ENCODE assay signal across 19 cellular contexts in genomic region chr7:123460616-123461015, GRCh38.
A peak's percentile ranks its signal among the peaks of the same experiment; 100 is the strongest.
DNase-seq lines count a peak whose midpoint lies in the region; ATAC-seq and TF ChIP-seq lines count a peak whose summit lies in the region.
"Had no signal": no experiment of that assay in that cellular context is flagged by ENCODE, and none has a peak within 500 bp of the region (broad histone marks: within the 10 kb centered on the region; RNA-seq: fewer than 3 reads in every experiment).

No MANE protein-coding gene starts in this region.

- CTCF ChIA-PET in SK-N-SH (lab: Yijun Ruan, JAX), result interaction anchor here (1.1 kb wide), 1 partner anchor 31 kb away, joined by 4 read pairs; no protein-coding TSS in a partner anchor

- H4K20me1 ChIP-seq in SK-N-SH (ENCODE audit: insufficient read depth), result no peaks in the 10 kb centered on the region

- 37% methylated on average over 3 of the region's 3 CpGs for WGBS in SK-N-SH (ENCODE audit: low lambda C conversion rate)

- H3K9me2 ChIP-seq in SK-N-SH, result no peaks in the 10 kb centered on the region

- POLR2A ChIA-PET in SK-N-SH (lab: Yijun Ruan, JAX), result no interaction called here

- no peak overlapping the region for H3K9ac ChIP-seq in SK-N-SH
- H3K9ac ChIP-seq: KMS-11 had no signal

- H3K4me3 ChIP-seq in SK-N-SH (ENCODE audit: low read depth in 2 of 2, low read length in 1 of 2), result no peak overlapping the region
- H3K4me3 ChIP-seq: dorsolateral prefrontal cortex, right lobe of liver, stomach had no signal

- no peaks in the 10 kb centered on the region for H3F3A ChIP-seq in SK-N-SH (replicated peaks; ENCODE audit: insufficient read depth)

- no peak for TF ChIP-seq RAD21 in SK-N-SH (IDR thresholded peaks at IDR 0.05; ENCODE audit: low read length)

- ATAC-seq in SK-N-SH treated with all-trans-retinoic acid at 6 μM for 48 hours, result no peak
- ATAC-seq: CD8-positive, alpha-beta T cell had no signal

- no peak overlapping the region for H3K27ac ChIP-seq in SK-N-SH (ENCODE audit: low read depth in 2 of 2, low read length in 1 of 2)
- H3K27ac ChIP-seq: 22Rv1, dorsolateral prefrontal cortex, KMS-11, right lobe of liver, stomach had no signal

- no peaks in the 10 kb centered on the region for H3K9me3 ChIP-seq in SK-N-SH
- H3K9me3 ChIP-seq: right lobe of liver, stomach had no signal

- no peaks in the 10 kb centered on the region for H3K36me3 ChIP-seq in SK-N-SH (replicated peaks in 1 of 2; ENCODE audit: control insufficient read depth in 1 of 2, insufficient read depth in 2 of 2, low read length in 1 of 2)
- H3K36me3 ChIP-seq: right lobe of liver, stomach had no signal

- no peak for TF ChIP-seq CTCF in SK-N-SH (IDR thresholded peaks at IDR 0.05)

- H3K4me2 ChIP-seq in SK-N-SH, result no peak overlapping the region
- H3K4me2 ChIP-seq: KMS-11 had no signal

- no peaks in the 10 kb centered on the region for H3K27me3 ChIP-seq in SK-N-SH (ENCODE audit: insufficient read depth)
- H3K27me3 ChIP-seq: dorsolateral prefrontal cortex, right lobe of liver, stomach had no signal

- no peak for TF ChIP-seq EP300 in SK-N-SH (IDR thresholded peaks at IDR 0.05; ENCODE audit: borderline replicate concordance in 1 of 2, low read depth in 1 of 2, low read length in 1 of 2)

- no peak overlapping the region for H2AFZ ChIP-seq in SK-N-SH (ENCODE audit: low read depth)

- H3K79me2 ChIP-seq in SK-N-SH (ENCODE audit: insufficient read depth), result no peaks in the 10 kb centered on the region

- no peak for DNase-seq in SK-N-SH
- DNase-seq in astrocyte of the hippocampus (ENCODE audit: low read depth, low spot score), result peak; percentile 77
- peak; percentile 18 for DNase-seq in hepatic stellate cell (ENCODE audit: low spot score)
- DNase-seq in smooth muscle cell of the brain vasculature (ENCODE audit: low read depth, low spot score), result peak; percentile 7
- no peak for DNase-seq in NCI-H2171 (lab: John Stamatoyannopoulos, UW)
- DNase-seq in stimulated activated CD4-positive, alpha-beta T cell treated with anti-CD3 and anti-CD28 coated beads, Interleukin-2, amount 100 ng/mL, for 48 hours, result no peak
- no peak for DNase-seq in NCI-H146 (lab: John Stamatoyannopoulos, UW)
- DNase-seq: activated CD4-positive, alpha-beta T cell treated with anti-CD3 and anti-CD28 coated beads for 1 hour; CD8-positive, alpha-beta T cell; dorsolateral prefrontal cortex; GOT3; naive B cell; NCI-H1694 treated with DMSO at 0.1 percent for 48 hours; NCI-H524 treated with DMSO at 0.1 percent for 48 hours; right lobe of liver; stomach had no signal

- H3K4me1 ChIP-seq in SK-N-SH (ENCODE audit: control insufficient read depth in 1 of 2, insufficient read depth in 2 of 2, low read depth in 1 of 2, low read length in 1 of 2), result peaks cover 0 to 5% of the 10 kb centered on the region in 2 experiments; a peak in 2 of 4 replicates
- H3K4me1 ChIP-seq: right lobe of liver, stomach had no signal

TF ChIP-seq in SK-N-SH treated with all-trans-retinoic acid at 6 μM for 48 hours, 23 proteins besides CTCF, POLR2A, EP300 and RAD21:
- TF ChIP-seq, protein P1, sequence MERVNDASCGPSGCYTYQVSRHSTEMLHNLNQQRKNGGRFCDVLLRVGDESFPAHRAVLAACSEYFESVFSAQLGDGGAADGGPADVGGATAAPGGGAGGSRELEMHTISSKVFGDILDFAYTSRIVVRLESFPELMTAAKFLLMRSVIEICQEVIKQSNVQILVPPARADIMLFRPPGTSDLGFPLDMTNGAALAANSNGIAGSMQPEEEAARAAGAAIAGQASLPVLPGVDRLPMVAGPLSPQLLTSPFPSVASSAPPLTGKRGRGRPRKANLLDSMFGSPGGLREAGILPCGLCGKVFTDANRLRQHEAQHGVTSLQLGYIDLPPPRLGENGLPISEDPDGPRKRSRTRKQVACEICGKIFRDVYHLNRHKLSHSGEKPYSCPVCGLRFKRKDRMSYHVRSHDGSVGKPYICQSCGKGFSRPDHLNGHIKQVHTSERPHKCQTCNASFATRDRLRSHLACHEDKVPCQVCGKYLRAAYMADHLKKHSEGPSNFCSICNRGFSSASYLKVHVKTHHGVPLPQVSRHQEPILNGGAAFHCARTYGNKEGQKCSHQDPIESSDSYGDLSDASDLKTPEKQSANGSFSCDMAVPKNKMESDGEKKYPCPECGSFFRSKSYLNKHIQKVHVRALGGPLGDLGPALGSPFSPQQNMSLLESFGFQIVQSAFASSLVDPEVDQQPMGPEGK (CRISPR knock-in tag; IDR thresholded peaks at IDR 0.05; ENCODE audit: borderline replicate concordance), result no peak
- TF ChIP-seq BACH2 (CRISPR knock-in tag; IDR thresholded peaks at IDR 0.05; ENCODE audit: borderline replicate concordance) (no peak), ISL1 (CRISPR knock-in tag; IDR thresholded peaks at IDR 0.05) (peak; percentile 25; the same call in 1 of the 2 replicates)

TF ChIP-seq in SK-N-SH, 30 proteins besides CTCF, POLR2A, EP300 and RAD21:
- TF ChIP-seq CHD2 (IDR thresholded peaks at IDR 0.05; ENCODE audit: low read length, partially characterized antibody) (no peak), JUND (IDR thresholded peaks at IDR 0.05) (no peak), PBX3 (IDR thresholded peaks at IDR 0.05) (no peak), EZH2phosphoT487 (IDR thresholded peaks at IDR 0.05; ENCODE audit: borderline replicate concordance, low read depth) (no peak), FOXM1 (IDR thresholded peaks at IDR 0.05; ENCODE audit: low read depth) (no peak), MXI1 (IDR thresholded peaks at IDR 0.05; ENCODE audit: low read depth, low read length) (no peak), FOSL2 (IDR thresholded peaks at IDR 0.05; ENCODE audit: borderline replicate concordance, low read depth) (no peak), TCF12 (IDR thresholded peaks at IDR 0.05) (no peak), RCOR1 (IDR thresholded peaks at IDR 0.05; ENCODE audit: low read length) (no peak), NFIC (IDR thresholded peaks at IDR 0.05; ENCODE audit: borderline replicate concordance) (no peak), RFX5 (IDR thresholded peaks at IDR 0.05; ENCODE audit: low read length) (no peak), ELF1 (IDR thresholded peaks at IDR 0.05) (no peak), MEF2A (IDR thresholded peaks at IDR 0.05; ENCODE audit: borderline replicate concordance, low read depth) (no peak)
- TF ChIP-seq, protein P2, sequence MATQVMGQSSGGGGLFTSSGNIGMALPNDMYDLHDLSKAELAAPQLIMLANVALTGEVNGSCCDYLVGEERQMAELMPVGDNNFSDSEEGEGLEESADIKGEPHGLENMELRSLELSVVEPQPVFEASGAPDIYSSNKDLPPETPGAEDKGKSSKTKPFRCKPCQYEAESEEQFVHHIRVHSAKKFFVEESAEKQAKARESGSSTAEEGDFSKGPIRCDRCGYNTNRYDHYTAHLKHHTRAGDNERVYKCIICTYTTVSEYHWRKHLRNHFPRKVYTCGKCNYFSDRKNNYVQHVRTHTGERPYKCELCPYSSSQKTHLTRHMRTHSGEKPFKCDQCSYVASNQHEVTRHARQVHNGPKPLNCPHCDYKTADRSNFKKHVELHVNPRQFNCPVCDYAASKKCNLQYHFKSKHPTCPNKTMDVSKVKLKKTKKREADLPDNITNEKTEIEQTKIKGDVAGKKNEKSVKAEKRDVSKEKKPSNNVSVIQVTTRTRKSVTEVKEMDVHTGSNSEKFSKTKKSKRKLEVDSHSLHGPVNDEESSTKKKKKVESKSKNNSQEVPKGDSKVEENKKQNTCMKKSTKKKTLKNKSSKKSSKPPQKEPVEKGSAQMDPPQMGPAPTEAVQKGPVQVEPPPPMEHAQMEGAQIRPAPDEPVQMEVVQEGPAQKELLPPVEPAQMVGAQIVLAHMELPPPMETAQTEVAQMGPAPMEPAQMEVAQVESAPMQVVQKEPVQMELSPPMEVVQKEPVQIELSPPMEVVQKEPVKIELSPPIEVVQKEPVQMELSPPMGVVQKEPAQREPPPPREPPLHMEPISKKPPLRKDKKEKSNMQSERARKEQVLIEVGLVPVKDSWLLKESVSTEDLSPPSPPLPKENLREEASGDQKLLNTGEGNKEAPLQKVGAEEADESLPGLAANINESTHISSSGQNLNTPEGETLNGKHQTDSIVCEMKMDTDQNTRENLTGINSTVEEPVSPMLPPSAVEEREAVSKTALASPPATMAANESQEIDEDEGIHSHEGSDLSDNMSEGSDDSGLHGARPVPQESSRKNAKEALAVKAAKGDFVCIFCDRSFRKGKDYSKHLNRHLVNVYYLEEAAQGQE (IDR thresholded peaks at IDR 0.05; ENCODE audit: low read depth, low read length), result no peak
- TF ChIP-seq, protein P3, sequence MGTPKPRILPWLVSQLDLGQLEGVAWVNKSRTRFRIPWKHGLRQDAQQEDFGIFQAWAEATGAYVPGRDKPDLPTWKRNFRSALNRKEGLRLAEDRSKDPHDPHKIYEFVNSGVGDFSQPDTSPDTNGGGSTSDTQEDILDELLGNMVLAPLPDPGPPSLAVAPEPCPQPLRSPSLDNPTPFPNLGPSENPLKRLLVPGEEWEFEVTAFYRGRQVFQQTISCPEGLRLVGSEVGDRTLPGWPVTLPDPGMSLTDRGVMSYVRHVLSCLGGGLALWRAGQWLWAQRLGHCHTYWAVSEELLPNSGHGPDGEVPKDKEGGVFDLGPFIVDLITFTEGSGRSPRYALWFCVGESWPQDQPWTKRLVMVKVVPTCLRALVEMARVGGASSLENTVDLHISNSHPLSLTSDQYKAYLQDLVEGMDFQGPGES (IDR thresholded peaks at IDR 0.05; ENCODE audit: low read depth, low read length), result no peak

Comparison
In these comparisons a context has a peak if more than half of its experiments do, and no peak if none do; other contexts are left out.
1. DNase-seq: peak in astrocyte of the hippocampus (single experiment), hepatic stellate cell (single experiment) and smooth muscle cell of the brain vasculature (single experiment); none in SK-N-SH (single experiment), NCI-H2171 (single experiment), stimulated activated CD4-positive, alpha-beta T cell treated with anti-CD3 and anti-CD28 coated beads, Interleukin-2, amount 100 ng/mL, for 48 hours (0 of 2) and NCI-H146 (single experiment).